Comparison of ENCODE assay signal across 1 cellular context in the genomic region with DNA sequence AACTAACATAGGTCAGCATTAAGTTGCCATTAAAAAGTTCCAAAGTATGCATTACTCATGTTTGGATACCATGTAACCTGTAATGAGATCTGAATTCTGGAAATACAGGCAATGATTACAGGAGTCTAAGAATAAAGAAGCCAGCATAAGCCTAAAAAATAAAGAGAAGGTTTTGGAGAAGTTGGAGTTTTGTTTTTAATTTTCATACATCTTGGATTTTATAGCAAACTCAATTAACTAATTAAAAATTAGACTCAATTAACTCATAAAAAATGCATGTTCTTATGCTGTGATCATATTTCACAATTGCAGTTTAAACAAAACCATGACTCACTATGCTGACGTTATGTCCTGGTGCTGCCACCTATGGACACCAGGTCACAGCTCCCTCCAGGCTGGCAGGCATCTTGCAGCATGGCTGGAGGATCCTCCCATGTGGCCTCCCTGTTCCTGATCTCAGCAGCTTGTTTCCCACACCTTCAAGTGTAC.
TF ChIP-seq lines count a peak whose summit lies in the region.

No MANE protein-coding gene starts in this region.

TF ChIP-seq in HEK293, 187 proteins besides CTCF, POLR2A, EP300 and RAD21 (continued from another document and continues in another):
- TF ChIP-seq, protein P1, sequence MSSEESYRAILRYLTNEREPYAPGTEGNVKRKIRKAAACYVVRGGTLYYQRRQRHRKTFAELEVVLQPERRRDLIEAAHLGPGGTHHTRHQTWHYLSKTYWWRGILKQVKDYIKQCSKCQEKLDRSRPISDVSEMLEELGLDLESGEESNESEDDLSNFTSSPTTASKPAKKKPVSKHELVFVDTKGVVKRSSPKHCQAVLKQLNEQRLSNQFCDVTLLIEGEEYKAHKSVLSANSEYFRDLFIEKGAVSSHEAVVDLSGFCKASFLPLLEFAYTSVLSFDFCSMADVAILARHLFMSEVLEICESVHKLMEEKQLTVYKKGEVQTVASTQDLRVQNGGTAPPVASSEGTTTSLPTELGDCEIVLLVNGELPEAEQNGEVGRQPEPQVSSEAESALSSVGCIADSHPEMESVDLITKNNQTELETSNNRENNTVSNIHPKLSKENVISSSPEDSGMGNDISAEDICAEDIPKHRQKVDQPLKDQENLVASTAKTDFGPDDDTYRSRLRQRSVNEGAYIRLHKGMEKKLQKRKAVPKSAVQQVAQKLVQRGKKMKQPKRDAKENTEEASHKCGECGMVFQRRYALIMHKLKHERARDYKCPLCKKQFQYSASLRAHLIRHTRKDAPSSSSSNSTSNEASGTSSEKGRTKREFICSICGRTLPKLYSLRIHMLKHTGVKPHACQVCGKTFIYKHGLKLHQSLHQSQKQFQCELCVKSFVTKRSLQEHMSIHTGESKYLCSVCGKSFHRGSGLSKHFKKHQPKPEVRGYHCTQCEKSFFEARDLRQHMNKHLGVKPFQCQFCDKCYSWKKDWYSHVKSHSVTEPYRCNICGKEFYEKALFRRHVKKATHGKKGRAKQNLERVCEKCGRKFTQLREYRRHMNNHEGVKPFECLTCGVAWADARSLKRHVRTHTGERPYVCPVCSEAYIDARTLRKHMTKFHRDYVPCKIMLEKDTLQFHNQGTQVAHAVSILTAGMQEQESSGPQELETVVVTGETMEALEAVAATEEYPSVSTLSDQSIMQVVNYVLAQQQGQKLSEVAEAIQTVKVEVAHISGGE (tag by site-specific recombination; conservative IDR thresholded peaks at IDR 0.05; ENCODE audit: low read depth) = no peak
- TF ChIP-seq PRDM1 (tag by site-specific recombination; IDR thresholded peaks at IDR 0.05) (no peak), ZNF707 (tag by site-specific recombination; IDR thresholded peaks at IDR 0.05) (no peak), ZNF555 (tag by site-specific recombination; conservative IDR thresholded peaks at IDR 0.05) (no peak), ZNF223 (tag by site-specific recombination; IDR thresholded peaks at IDR 0.05) (no peak), MYNN (tag by site-specific recombination; IDR thresholded peaks at IDR 0.05; ENCODE audit: borderline replicate concordance) (no peak), ZNF10 (tag by site-specific recombination; IDR thresholded peaks at IDR 0.05) (no peak), ZBTB7A (tag by site-specific recombination; IDR thresholded peaks at IDR 0.05; ENCODE audit: low read depth) (no peak), ZBTB48 (tag by site-specific recombination; IDR thresholded peaks at IDR 0.05) (no peak), ZNF221 (tag by site-specific recombination; IDR thresholded peaks at IDR 0.05; ENCODE audit: borderline replicate concordance) (no peak), SP2 (tag by site-specific recombination; IDR thresholded peaks at IDR 0.05) (no peak), ZNF157 (tag by site-specific recombination; IDR thresholded peaks at IDR 0.05) (no peak), ZBTB1 (tag by site-specific recombination; IDR thresholded peaks at IDR 0.05) (no peak), TCF7L2 (IDR thresholded peaks at IDR 0.05; ENCODE audit: borderline replicate concordance, low read depth, low read length) (no peak), ZNF140 (tag by site-specific recombination; IDR thresholded peaks at IDR 0.05) (no peak), ZNF19 (tag by site-specific recombination; IDR thresholded peaks at IDR 0.05; ENCODE audit: low read depth) (no peak), ZNF600 (tag by site-specific recombination; IDR thresholded peaks at IDR 0.05) (no peak), ZNF423 (tag by site-specific recombination; IDR thresholded peaks at IDR 0.05) (no peak), ZNF660 (tag by site-specific recombination; IDR thresholded peaks at IDR 0.05) (0 out of 2 replicates have a peak, but pooled peaks have one; percentile 35), RBAK (tag by site-specific recombination; IDR thresholded peaks at IDR 0.05) (no peak), ZNF776 (tag by site-specific recombination; IDR thresholded peaks at IDR 0.05; ENCODE audit: borderline replicate concordance) (no peak), OSR2 (tag by site-specific recombination; IDR thresholded peaks at IDR 0.05) (0 out of 2 replicates have a peak, but pooled peaks have one; percentile 28), ZNF341 (tag by site-specific recombination; IDR thresholded peaks at IDR 0.05; ENCODE audit: low read depth) (no peak), REPIN1 (tag by site-specific recombination; IDR thresholded peaks at IDR 0.05; ENCODE audit: low read depth) (no peak), ZNF571 (tag by site-specific recombination; IDR thresholded peaks at IDR 0.05) (no peak), ZNF501 (tag by site-specific recombination; IDR thresholded peaks at IDR 0.05) (no peak), ZNF146 (tag by site-specific recombination; IDR thresholded peaks at IDR 0.05) (no peak), ZNF114 (tag by site-specific recombination; IDR thresholded peaks at IDR 0.05) (no peak), ZNF701 (tag by site-specific recombination; IDR thresholded peaks at IDR 0.05) (no peak), ZNF416 (tag by site-specific recombination; IDR thresholded peaks at IDR 0.05) (no peak), ZSCAN16 (tag by site-specific recombination; IDR thresholded peaks at IDR 0.05) (no peak), ZNF777 (tag by site-specific recombination; IDR thresholded peaks at IDR 0.05; ENCODE audit: borderline replicate concordance) (no peak), ZNF266 (tag by site-specific recombination; IDR thresholded peaks at IDR 0.05; ENCODE audit: low read depth) (no peak), SP3 (tag by site-specific recombination; IDR thresholded peaks at IDR 0.05) (no peak), ZNF175 (tag by site-specific recombination; IDR thresholded peaks at IDR 0.05) (no peak), ZNF112 (tag by site-specific recombination; IDR thresholded peaks at IDR 0.05) (no peak)
- TF ChIP-seq, protein P2, sequence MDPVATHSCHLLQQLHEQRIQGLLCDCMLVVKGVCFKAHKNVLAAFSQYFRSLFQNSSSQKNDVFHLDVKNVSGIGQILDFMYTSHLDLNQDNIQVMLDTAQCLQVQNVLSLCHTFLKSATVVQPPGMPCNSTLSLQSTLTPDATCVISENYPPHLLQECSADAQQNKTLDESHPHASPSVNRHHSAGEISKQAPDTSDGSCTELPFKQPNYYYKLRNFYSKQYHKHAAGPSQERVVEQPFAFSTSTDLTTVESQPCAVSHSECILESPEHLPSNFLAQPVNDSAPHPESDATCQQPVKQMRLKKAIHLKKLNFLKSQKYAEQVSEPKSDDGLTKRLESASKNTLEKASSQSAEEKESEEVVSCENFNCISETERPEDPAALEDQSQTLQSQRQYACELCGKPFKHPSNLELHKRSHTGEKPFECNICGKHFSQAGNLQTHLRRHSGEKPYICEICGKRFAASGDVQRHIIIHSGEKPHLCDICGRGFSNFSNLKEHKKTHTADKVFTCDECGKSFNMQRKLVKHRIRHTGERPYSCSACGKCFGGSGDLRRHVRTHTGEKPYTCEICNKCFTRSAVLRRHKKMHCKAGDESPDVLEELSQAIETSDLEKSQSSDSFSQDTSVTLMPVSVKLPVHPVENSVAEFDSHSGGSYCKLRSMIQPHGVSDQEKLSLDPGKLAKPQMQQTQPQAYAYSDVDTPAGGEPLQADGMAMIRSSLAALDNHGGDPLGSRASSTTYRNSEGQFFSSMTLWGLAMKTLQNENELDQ (tag by site-specific recombination; IDR thresholded peaks at IDR 0.05; ENCODE audit: low read depth) = no peak
- TF ChIP-seq, protein P3, sequence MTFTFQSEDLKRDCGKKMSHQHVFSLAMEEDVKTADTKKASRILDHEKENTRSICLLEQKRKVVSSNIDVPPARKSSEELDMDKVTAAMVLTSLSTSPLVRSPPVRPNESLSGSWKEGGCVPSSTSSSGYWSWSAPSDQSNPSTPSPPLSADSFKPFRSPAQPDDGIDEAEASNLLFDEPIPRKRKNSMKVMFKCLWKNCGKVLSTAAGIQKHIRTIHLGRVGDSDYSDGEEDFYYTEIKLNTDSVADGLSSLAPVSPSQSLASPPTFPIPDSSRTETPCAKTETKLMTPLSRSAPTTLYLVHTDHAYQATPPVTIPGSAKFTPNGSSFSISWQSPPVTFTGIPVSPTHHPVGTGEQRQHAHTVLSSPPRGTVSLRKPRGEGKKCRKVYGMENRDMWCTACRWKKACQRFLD (tag by site-specific recombination; IDR thresholded peaks at IDR 0.05) = no peak
- TF ChIP-seq, protein P4, sequence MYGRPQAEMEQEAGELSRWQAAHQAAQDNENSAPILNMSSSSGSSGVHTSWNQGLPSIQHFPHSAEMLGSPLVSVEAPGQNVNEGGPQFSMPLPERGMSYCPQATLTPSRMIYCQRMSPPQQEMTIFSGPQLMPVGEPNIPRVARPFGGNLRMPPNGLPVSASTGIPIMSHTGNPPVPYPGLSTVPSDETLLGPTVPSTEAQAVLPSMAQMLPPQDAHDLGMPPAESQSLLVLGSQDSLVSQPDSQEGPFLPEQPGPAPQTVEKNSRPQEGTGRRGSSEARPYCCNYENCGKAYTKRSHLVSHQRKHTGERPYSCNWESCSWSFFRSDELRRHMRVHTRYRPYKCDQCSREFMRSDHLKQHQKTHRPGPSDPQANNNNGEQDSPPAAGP (tag by site-specific recombination; IDR thresholded peaks at IDR 0.05) = peak; percentile 60; the same call in 1 of the 2 replicates
- TF ChIP-seq, protein P5, sequence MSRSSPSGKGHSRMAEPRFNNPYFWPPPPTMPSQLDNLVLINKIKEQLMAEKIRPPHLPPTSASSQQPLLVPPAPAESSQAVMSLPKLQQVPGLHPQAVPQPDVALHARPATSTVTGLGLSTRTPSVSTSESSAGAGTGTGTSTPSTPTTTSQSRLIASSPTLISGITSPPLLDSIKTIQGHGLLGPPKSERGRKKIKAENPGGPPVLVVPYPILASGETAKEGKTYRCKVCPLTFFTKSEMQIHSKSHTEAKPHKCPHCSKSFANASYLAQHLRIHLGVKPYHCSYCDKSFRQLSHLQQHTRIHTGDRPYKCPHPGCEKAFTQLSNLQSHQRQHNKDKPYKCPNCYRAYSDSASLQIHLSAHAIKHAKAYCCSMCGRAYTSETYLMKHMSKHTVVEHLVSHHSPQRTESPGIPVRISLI (tag by site-specific recombination; IDR thresholded peaks at IDR 0.05) = peak; percentile 93
- TF ChIP-seq, protein P6, sequence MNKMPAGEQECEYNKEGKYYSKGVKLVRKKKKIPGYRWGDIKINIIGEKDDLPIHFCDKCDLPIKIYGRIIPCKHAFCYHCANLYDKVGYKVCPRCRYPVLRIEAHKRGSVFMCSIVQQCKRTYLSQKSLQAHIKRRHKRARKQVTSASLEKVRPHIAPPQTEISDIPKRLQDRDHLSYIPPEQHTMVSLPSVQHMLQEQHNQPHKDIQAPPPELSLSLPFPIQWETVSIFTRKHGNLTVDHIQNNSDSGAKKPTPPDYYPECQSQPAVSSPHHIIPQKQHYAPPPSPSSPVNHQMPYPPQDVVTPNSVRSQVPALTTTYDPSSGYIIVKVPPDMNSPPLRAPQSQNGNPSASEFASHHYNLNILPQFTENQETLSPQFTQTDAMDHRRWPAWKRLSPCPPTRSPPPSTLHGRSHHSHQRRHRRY (tag by site-specific recombination; IDR thresholded peaks at IDR 0.05) = no peak
- TF ChIP-seq, protein P7, sequence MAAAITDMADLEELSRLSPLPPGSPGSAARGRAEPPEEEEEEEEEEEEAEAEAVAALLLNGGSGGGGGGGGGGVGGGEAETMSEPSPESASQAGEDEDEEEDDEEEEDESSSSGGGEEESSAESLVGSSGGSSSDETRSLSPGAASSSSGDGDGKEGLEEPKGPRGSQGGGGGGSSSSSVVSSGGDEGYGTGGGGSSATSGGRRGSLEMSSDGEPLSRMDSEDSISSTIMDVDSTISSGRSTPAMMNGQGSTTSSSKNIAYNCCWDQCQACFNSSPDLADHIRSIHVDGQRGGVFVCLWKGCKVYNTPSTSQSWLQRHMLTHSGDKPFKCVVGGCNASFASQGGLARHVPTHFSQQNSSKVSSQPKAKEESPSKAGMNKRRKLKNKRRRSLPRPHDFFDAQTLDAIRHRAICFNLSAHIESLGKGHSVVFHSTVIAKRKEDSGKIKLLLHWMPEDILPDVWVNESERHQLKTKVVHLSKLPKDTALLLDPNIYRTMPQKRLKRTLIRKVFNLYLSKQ (tag by site-specific recombination; IDR thresholded peaks at IDR 0.05; ENCODE audit: borderline replicate concordance) = no peak
- TF ChIP-seq, protein P8, sequence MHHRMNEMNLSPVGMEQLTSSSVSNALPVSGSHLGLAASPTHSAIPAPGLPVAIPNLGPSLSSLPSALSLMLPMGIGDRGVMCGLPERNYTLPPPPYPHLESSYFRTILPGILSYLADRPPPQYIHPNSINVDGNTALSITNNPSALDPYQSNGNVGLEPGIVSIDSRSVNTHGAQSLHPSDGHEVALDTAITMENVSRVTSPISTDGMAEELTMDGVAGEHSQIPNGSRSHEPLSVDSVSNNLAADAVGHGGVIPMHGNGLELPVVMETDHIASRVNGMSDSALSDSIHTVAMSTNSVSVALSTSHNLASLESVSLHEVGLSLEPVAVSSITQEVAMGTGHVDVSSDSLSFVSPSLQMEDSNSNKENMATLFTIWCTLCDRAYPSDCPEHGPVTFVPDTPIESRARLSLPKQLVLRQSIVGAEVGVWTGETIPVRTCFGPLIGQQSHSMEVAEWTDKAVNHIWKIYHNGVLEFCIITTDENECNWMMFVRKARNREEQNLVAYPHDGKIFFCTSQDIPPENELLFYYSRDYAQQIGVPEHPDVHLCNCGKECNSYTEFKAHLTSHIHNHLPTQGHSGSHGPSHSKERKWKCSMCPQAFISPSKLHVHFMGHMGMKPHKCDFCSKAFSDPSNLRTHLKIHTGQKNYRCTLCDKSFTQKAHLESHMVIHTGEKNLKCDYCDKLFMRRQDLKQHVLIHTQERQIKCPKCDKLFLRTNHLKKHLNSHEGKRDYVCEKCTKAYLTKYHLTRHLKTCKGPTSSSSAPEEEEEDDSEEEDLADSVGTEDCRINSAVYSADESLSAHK (tag by site-specific recombination; IDR thresholded peaks at IDR 0.05) = no peak
- TF ChIP-seq, protein P9, sequence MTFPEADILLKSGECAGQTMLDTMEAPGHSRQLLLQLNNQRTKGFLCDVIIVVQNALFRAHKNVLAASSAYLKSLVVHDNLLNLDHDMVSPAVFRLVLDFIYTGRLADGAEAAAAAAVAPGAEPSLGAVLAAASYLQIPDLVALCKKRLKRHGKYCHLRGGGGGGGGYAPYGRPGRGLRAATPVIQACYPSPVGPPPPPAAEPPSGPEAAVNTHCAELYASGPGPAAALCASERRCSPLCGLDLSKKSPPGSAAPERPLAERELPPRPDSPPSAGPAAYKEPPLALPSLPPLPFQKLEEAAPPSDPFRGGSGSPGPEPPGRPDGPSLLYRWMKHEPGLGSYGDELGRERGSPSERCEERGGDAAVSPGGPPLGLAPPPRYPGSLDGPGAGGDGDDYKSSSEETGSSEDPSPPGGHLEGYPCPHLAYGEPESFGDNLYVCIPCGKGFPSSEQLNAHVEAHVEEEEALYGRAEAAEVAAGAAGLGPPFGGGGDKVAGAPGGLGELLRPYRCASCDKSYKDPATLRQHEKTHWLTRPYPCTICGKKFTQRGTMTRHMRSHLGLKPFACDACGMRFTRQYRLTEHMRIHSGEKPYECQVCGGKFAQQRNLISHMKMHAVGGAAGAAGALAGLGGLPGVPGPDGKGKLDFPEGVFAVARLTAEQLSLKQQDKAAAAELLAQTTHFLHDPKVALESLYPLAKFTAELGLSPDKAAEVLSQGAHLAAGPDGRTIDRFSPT (tag by site-specific recombination; IDR thresholded peaks at IDR 0.05) = peak; percentile 95
- TF ChIP-seq, protein P10, sequence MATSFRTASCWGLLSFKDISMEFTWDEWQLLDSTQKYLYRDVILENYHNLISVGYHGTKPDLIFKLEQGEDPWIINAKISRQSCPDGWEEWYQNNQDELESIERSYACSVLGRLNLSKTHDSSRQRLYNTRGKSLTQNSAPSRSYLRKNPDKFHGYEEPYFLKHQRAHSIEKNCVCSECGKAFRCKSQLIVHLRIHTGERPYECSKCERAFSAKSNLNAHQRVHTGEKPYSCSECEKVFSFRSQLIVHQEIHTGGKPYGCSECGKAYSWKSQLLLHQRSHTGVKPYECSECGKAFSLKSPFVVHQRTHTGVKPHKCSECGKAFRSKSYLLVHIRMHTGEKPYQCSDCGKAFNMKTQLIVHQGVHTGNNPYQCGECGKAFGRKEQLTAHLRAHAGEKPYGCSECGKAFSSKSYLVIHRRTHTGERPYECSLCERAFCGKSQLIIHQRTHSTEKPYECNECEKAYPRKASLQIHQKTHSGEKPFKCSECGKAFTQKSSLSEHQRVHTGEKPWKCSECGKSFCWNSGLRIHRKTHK (tag by site-specific recombination; IDR thresholded peaks at IDR 0.05) = no peak
